In the genomic region with DNA sequence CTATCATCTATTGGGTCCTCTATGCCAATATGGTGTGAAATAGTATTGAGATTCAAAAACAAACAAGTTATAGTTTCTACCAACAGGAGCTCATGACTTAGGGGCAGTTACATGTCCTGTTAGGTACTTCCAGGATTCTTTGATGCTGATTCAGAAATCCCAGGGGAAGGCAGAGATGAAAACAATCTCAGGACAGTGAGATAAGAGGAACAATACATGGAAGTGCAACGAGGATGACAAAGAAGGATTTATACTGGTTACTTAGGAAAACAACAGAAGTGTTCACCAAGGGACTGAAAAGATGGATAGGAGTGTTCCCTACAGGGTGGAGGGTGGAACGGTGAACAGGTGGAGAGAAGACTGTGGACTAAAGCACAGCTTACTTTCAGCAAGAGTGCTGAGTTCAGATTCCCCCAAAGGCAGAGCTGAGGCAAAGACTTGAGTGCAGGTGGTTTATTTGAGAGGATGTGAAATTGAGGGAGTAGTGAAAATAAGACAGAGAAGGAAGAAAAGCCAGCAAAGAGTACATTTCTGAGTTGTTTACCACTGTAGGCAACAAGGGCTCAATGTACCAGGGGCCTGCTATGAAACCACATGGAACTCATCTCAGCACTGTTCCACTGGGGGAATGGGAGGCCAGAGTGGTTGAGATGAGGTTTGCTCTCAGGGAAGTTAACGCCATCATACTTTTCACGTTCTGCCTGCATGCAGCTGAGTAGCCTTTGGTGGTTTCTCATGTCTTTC, we compare ENCODE assay signal across 27 cellular contexts.
DNase-seq lines count a peak whose midpoint lies in the region; ATAC-seq and TF ChIP-seq lines count a peak whose summit lies in the region.
"Had no signal": no experiment of that assay in that cellular context is flagged by ENCODE, and none has a peak within 500 bp of the region (broad histone marks: within the 10 kb centered on the region; RNA-seq: fewer than 3 reads in every experiment).

No MANE protein-coding gene starts in this region.

- H3K27ac Mint-ChIP-seq in activated T-helper 17 cell treated with anti-CD3 and anti-CD28 coated beads, Interleukin-2, amount 50 U/mL, for 72 hours: no peak overlapping the region
- H3K27ac Mint-ChIP-seq: activated CD4-positive, alpha-beta memory T cell treated with anti-CD3 and anti-CD28 coated beads for 36 hours; activated naive CD4-positive, alpha-beta T cell treated with anti-CD3 and anti-CD28 coated beads, Interleukin-2, amount 50 U/mL, for 24 hours; activated T-helper 2 cell treated with anti-CD3 and anti-CD28 coated beads, Interferon-gamma antibody, Interleukin-2, Interleukin-4, amounts not matched to agents 10 μg/mL and 5 μg/mL and 100 μg/mL, durations not matched to agents 14 hours and 24 hours and 36 hours; B cell had no signal

- no peaks in the 10 kb centered on the region for H3K36me3 Mint-ChIP-seq in activated T-helper 17 cell treated with anti-CD3 and anti-CD28 coated beads, Interleukin-2, amount 50 U/mL, for 72 hours (ENCODE audit: low read depth)
- H3K36me3 Mint-ChIP-seq: activated CD4-positive, alpha-beta memory T cell treated with anti-CD3 and anti-CD28 coated beads for 36 hours; activated naive CD4-positive, alpha-beta T cell treated with anti-CD3 and anti-CD28 coated beads, Interleukin-2, amount 50 U/mL, for 24 hours had no signal

- H3K4me3 Mint-ChIP-seq in activated T-helper 17 cell treated with anti-CD3 and anti-CD28 coated beads, Interleukin-2, amount 50 U/mL, for 72 hours: no peak overlapping the region
- H3K4me3 Mint-ChIP-seq: activated CD4-positive, alpha-beta memory T cell treated with anti-CD3 and anti-CD28 coated beads for 36 hours; activated naive CD4-positive, alpha-beta T cell treated with anti-CD3 and anti-CD28 coated beads, Interleukin-2, amount 50 U/mL, for 24 hours; B cell had no signal

- no peaks in the 10 kb centered on the region for H3K4me1 Mint-ChIP-seq in activated T-helper 17 cell treated with anti-CD3 and anti-CD28 coated beads, Interleukin-2, amount 50 U/mL, for 72 hours
- H3K4me1 Mint-ChIP-seq: activated naive CD4-positive, alpha-beta T cell treated with anti-CD3 and anti-CD28 coated beads, Interleukin-2, amount 50 U/mL, for 24 hours; B cell had no signal

- H3K4me3 ChIP-seq in GM12865 (ENCODE audit: low read depth, low read length): no peak overlapping the region
- H3K4me3 ChIP-seq: gastrocnemius medialis, psoas muscle, SK-N-MC, skin epidermis, tibial artery had no signal

- TF ChIP-seq CTCF in GM12865 (IDR thresholded peaks at IDR 0.05; ENCODE audit: insufficient read depth, low read depth, low read length, missing control alignments) (no peak), GM20000 (IDR thresholded peaks at IDR 0.05; ENCODE audit: extremely low read depth, missing control alignments) (no peak)

- no peaks in the 10 kb centered on the region for H3K9me3 Mint-ChIP-seq in activated T-helper 17 cell treated with anti-CD3 and anti-CD28 coated beads, Interleukin-2, amount 50 U/mL, for 72 hours
- H3K9me3 Mint-ChIP-seq: activated CD4-positive, alpha-beta memory T cell treated with anti-CD3 and anti-CD28 coated beads for 36 hours; activated naive CD4-positive, alpha-beta T cell treated with anti-CD3 and anti-CD28 coated beads, Interleukin-2, amount 50 U/mL, for 24 hours; activated T-helper 2 cell treated with anti-CD3 and anti-CD28 coated beads, Interferon-gamma antibody, Interleukin-2, Interleukin-4, amounts not matched to agents 10 μg/mL and 5 μg/mL and 100 μg/mL, durations not matched to agents 14 hours and 24 hours and 36 hours had no signal

- peak; percentile 51 for ATAC-seq in activated T-helper 17 cell treated with anti-CD3 and anti-CD28 coated beads, Interleukin-2, amount 50 U/mL, for 72 hours (replicated peaks)
- peak; percentile 27 for ATAC-seq in left lobe of liver
- no peak for ATAC-seq in HG03378 (IDR thresholded peaks at IDR 0.05; ENCODE audit: unreplicated experiment)
- ATAC-seq: esophagus mucosa, gastrocnemius medialis, left colon, psoas muscle had no signal

- peaks cover 9% of the 10 kb centered on the region for H3K27me3 Mint-ChIP-seq in activated T-helper 17 cell treated with anti-CD3 and anti-CD28 coated beads, Interleukin-2, amount 50 U/mL, for 72 hours
- H3K27me3 Mint-ChIP-seq: activated naive CD4-positive, alpha-beta T cell treated with anti-CD3 and anti-CD28 coated beads, Interleukin-2, amount 50 U/mL, for 24 hours had no signal

- peak; percentile 61 for DNase-seq in GM12865 (ENCODE audit: low read depth)
- DNase-seq in GM20000 (ENCODE audit: low spot score): peak; percentile 13
- DNase-seq in left lobe of liver (ENCODE audit: low spot score): no peak
- DNase-seq in CD1c-positive myeloid dendritic cell (ENCODE audit: extremely low spot score): no peak
- no peak for DNase-seq in effector CD8-positive, alpha-beta T cell (lab: John Stamatoyannopoulos, UW)
- DNase-seq: activated CD4-positive, alpha-beta memory T cell treated with anti-CD3 and anti-CD28 coated beads for 36 hours; activated CD4-positive, CD25-positive, alpha-beta regulatory T cell; activated CD8-positive, alpha-beta memory T cell treated with anti-CD3 and anti-CD28 coated beads, Interleukin-2, amount 50 U/mL, for 4 hours; amygdala; effector memory CD4-positive, alpha-beta T cell; gastrocnemius medialis; GOT3; hippocampal formation; left colon; mesenchymal stem cell; NCI-H1436 treated with DMSO at 0.1 percent for 48 hours; NCI-H446 treated with DMSO at 0.1 percent for 48 hours; psoas muscle; tibial artery had no signal

Comparison
In these comparisons a context has a peak if more than half of its experiments do, and no peak if none do; other contexts are left out.
1. DNase-seq: peak in GM12865 (single experiment) and GM20000 (single experiment); none in left lobe of liver (single experiment), CD1c-positive myeloid dendritic cell (single experiment) and effector CD8-positive, alpha-beta T cell (single experiment).